In the genomic region with DNA sequence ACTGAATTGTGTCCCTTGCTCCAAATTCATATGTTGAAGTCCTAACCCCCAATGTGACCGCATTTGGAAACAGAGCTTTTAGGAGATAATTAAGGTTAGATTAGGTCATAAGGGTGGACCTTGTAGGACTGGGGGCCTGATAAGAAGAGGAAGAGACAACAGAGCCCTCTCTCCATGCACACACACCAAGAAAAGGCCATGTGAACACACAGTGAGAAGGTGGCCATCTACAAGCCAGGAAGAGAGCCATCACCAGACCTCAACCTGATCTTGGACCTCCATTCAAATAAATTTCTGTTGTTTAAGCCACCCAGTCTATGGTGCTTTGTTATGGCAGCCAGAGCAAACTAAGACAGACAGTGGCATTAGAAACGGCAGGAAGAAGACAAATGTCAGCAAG, we compare ENCODE assay signal across 23 cellular contexts. TPM values are rescaled to one million over a fixed set of nuclear protein-coding genes. Genes with fewer than 3 reads are reported as not detected.
"Had no signal": no experiment of that assay in that cellular context is flagged by ENCODE, and none has a peak within 500 bp of the region (broad histone marks: within the 10 kb centered on the region; RNA-seq: fewer than 3 reads in every experiment).

No MANE protein-coding gene starts in this region.

- H3K27me3 ChIP-seq: MG63 had no signal

- H3K4me3 ChIP-seq: MG63 had no signal

- H3K4me2 ChIP-seq: SK-N-SH had no signal

- H3K36me3 ChIP-seq: MG63 had no signal

- DNase-seq: Karpas-422, KG1, MG63, NCI-H1092, NCI-H1105 treated with DMSO at 0.1 percent for 48 hours, NCI-H1417 treated with DMSO at 0.1 percent for 48 hours, NCI-H146, NCI-H1694 treated with DMSO at 0.1 percent for 48 hours, NCI-H1930, NCI-H2081, NCI-H2107, NCI-H2171, NCI-H226, NCI-H446, NCI-H510A, NCI-H524 treated with DMSO at 0.1 percent for 48 hours, NCI-H69, NCI-H774, Right ventricle myocardium superior, RPMI8226, SK-N-SH, SW 1271 had no signal

- H3K9ac ChIP-seq: SK-N-SH had no signal

RNA-seq across cellular contexts. Expression of a gene that starts 12.5 kb away (rescaled TPM):
- total RNA-seq: HT-29 had no signal
